ENCODE assay signal across 30 cellular contexts in genomic region chr19:14350302-14350701, GRCh38.
"Had no signal": no experiment of that assay in that cellular context is flagged by ENCODE, and none has a peak within 500 bp of the region (broad histone marks: within the 10 kb centered on the region; RNA-seq: fewer than 3 reads in every experiment).

No MANE protein-coding gene starts in this region.

- H3K27ac ChIP-seq: adrenal gland, body of pancreas, cardiac muscle cell, colonic mucosa, epithelial cell of prostate, esophagus squamous epithelium, gastroesophageal sphincter, heart right ventricle, WERI-Rb-1 had no signal

- H3K4me3 ChIP-seq: adrenal gland, body of pancreas, cardiac muscle cell, colonic mucosa, esophagus squamous epithelium, gastroesophageal sphincter, heart right ventricle had no signal

- H3K9me3 ChIP-seq: adrenal gland, body of pancreas, colonic mucosa, esophagus squamous epithelium, gastroesophageal sphincter, heart right ventricle had no signal

- H3K36me3 ChIP-seq: adrenal gland, cardiac muscle cell, colonic mucosa, esophagus squamous epithelium, gastroesophageal sphincter, heart right ventricle, WERI-Rb-1 had no signal

- FAIRE-seq: endometrium, endothelial cell of umbilical vein had no signal

- H3K27me3 ChIP-seq: adrenal gland, body of pancreas, cardiac muscle cell, colonic mucosa, gastroesophageal sphincter had no signal

- DNase-seq: activated B cell treated with CpG ODN at 0.5 μM for 24 hours; activated CD4-positive, alpha-beta T cell treated with anti-CD3 and anti-CD28 coated beads for 48 hours; activated CD4-positive, alpha-beta T cell treated with anti-CD3 and anti-CD28 coated beads, Interleukin-2, amount 50 U/mL, for 1 hour; activated CD4-positive, alpha-beta T cell treated with anti-CD3 and anti-CD28 coated beads, Interleukin-2, amount 50 U/mL, for 48 hours; activated CD8-positive, alpha-beta memory T cell treated with anti-CD3 and anti-CD28 coated beads for 24 hours; activated CD8-positive, alpha-beta T cell treated with anti-CD3 and anti-CD28 coated beads for 36 hours; activated effector memory CD4-positive, alpha-beta T cell treated with anti-CD3 and anti-CD28 coated beads, Interleukin-2, amount 50 U/mL, for 16 hours; activated naive CD4-positive, alpha-beta T cell treated with anti-CD3 and anti-CD28 coated beads for 36 hours; activated naive CD8-positive, alpha-beta T cell treated with anti-CD3 and anti-CD28 coated beads for 36 hours; activated naive CD8-positive, alpha-beta T cell treated with anti-CD3 and anti-CD28 coated beads, Interleukin-2, amount 50 U/mL, for 24 hours; activated T-cell treated with anti-CD3 and anti-CD28 coated beads, Interleukin-2, amount 50 U/mL, for 48 hours; adrenal gland; amygdala; aorta; body of pancreas; central memory CD4-positive, alpha-beta T cell; cerebellar nuclear complex; colonic mucosa; effector CD8-positive, alpha-beta T cell; esophagus squamous epithelium; foreskin melanocyte; heart right ventricle; T1000; WERI-Rb-1 had no signal

- ATAC-seq: activated CD4-positive, CD25-positive, alpha-beta regulatory T cell treated with anti-CD3 and anti-CD28 coated beads, Interleukin-2, amount 50 U/mL, for 24 hours; activated CD8-positive, alpha-beta T cell treated with anti-CD3 and anti-CD28 coated beads for 36 hours; activated naive CD8-positive, alpha-beta T cell treated with anti-CD3 and anti-CD28 coated beads, Interleukin-2, amount 50 U/mL, for 24 hours; body of pancreas; gastroesophageal sphincter; heart right ventricle had no signal
